In genomic region chr10:131899695-131900349, GRCh38 we compare ENCODE assay signal across 8 cellular contexts. TPM values are rescaled to one million over a fixed set of nuclear protein-coding genes. Genes with fewer than 3 reads are reported as not detected.
DNase-seq lines count a peak whose midpoint lies in the region; ATAC-seq and TF ChIP-seq lines count a peak whose summit lies in the region.

No MANE protein-coding gene starts in this region.

- no peak for TF ChIP-seq CTCF in AG04449 (IDR thresholded peaks at IDR 0.05; ENCODE audit: insufficient read depth, low read length, missing control alignments)

- POLR2A ChIA-PET in AG04449 (lab: Yijun Ruan, JAX): interaction anchor here (0.6 to 1.3 kb wide), 3 partner anchors 11 to 81 kb away, joined by 3 to 6 read pairs (median 4); partner anchors contain the start of gene BNIP3

- H3K9me3 ChIP-seq in iPS-18a (ENCODE audit: control insufficient read depth, low read depth, low read length): no peaks in the 10 kb centered on the region
- no peaks in the 10 kb centered on the region for H3K9me3 ChIP-seq in stomach smooth muscle (ENCODE audit: control insufficient read depth in 2 of 2, low read length in 2 of 2)

- H3K4me3 Mint-ChIP-seq in activated T-helper 1 cell treated with anti-CD3 and anti-CD28 coated beads, Interleukin-12 subunit alpha, Interleukin-12 subunit beta, Interleukin-2, Interleukin-4 antibody, amounts not matched to agents 30 ng/mL and 10 ng/mL and 1 ng/mL, durations not matched to agents 14 hours and 24 hours and 36 hours: peak overlapping the region; percentile 84

- CTCF ChIA-PET in AG04449 (lab: Yijun Ruan, JAX): interaction anchor here (1.1 to 2.5 kb wide), 4 partner anchors 11 to 123 kb away, joined by 3 to 16 read pairs (median 7); no protein-coding TSS in a partner anchor

- H3K36me3 Mint-ChIP-seq in activated T-helper 1 cell treated with anti-CD3 and anti-CD28 coated beads, Interleukin-12 subunit alpha, Interleukin-12 subunit beta, Interleukin-2, Interleukin-4 antibody, amounts not matched to agents 30 ng/mL and 10 ng/mL and 1 ng/mL, durations not matched to agents 14 hours and 24 hours and 36 hours (ENCODE audit: low read depth): peaks cover 5% of the 10 kb centered on the region

- H3K4me1 Mint-ChIP-seq in activated T-helper 1 cell treated with anti-CD3 and anti-CD28 coated beads, Interleukin-12 subunit alpha, Interleukin-12 subunit beta, Interleukin-2, Interleukin-4 antibody, amounts not matched to agents 30 ng/mL and 10 ng/mL and 1 ng/mL, durations not matched to agents 14 hours and 24 hours and 36 hours (ENCODE audit: low read depth): peaks cover 48% of the 10 kb centered on the region

- H3K27ac ChIP-seq in iPS-18a (ENCODE audit: low read length): peak overlapping the region; percentile 64
- no peak overlapping the region for H3K27ac ChIP-seq in stomach smooth muscle (ENCODE audit: low read length)

- H3K27me3 ChIP-seq in H7 (ENCODE audit: control insufficient read depth, insufficient read depth, low read length) (peaks cover 7% of the 10 kb centered on the region; the same call in 1 of the 2 replicates), iPS-18a (ENCODE audit: control insufficient read depth, insufficient read depth, low read length) (peaks cover 18% of the 10 kb centered on the region), stomach smooth muscle (ENCODE audit: control insufficient read depth in 1 of 2, insufficient read depth in 2 of 2, low read length in 2 of 2) (peaks cover 13 to 21% of the 10 kb centered on the region in 2 donors)

- H3K4me3 ChIP-seq in AG04449 (ENCODE audit: low read depth, low read length) (peak overlapping the region; percentile 79), H7 (ENCODE audit: insufficient read depth, low read depth, low read length) (peak overlapping the region; percentile 85), iPS-18a (ENCODE audit: low read length) (peak overlapping the region; percentile 80), stomach smooth muscle (ENCODE audit: low read length in 2 of 2) (peak overlapping the region; percentile 80 to 83)

- no peaks in the 10 kb centered on the region for H3K9me3 Mint-ChIP-seq in activated T-helper 1 cell treated with anti-CD3 and anti-CD28 coated beads, Interleukin-12 subunit alpha, Interleukin-12 subunit beta, Interleukin-2, Interleukin-4 antibody, amounts not matched to agents 30 ng/mL and 10 ng/mL and 1 ng/mL, durations not matched to agents 14 hours and 24 hours and 36 hours

- H3K36me3 ChIP-seq in H7 (replicated peaks; ENCODE audit: control insufficient read depth, insufficient read depth, low read length) (peaks cover 2% of the 10 kb centered on the region; the same call in 1 of the 2 replicates), iPS-18a (ENCODE audit: control insufficient read depth, low read depth, low read length) (no peaks in the 10 kb centered on the region), stomach smooth muscle (ENCODE audit: control insufficient read depth in 2 of 2, insufficient read depth in 2 of 2, low read length in 2 of 2) (no peaks in the 10 kb centered on the region)

- H3K4me1 ChIP-seq in iPS-18a (ENCODE audit: control insufficient read depth, low read depth, low read length) (peaks cover 10% of the 10 kb centered on the region), stomach smooth muscle (ENCODE audit: control insufficient read depth, insufficient read depth, low read length) (peaks cover 24% of the 10 kb centered on the region)

- DNase-seq in AG04449 (ENCODE audit: low read depth, low spot score) (no peak), H7 (peak; percentile 73), epidermal melanocyte (ENCODE audit: insufficient read length, low spot score) (no peak)
- DNase-seq in activated T-helper 1 cell treated with anti-CD3 and anti-CD28 coated beads, Interleukin-12 subunit alpha, Interleukin-12 subunit beta, Interleukin-2, Interleukin-4 antibody, amounts not matched to agents 30 ng/mL and 10 ng/mL and 1 ng/mL, durations not matched to agents 14 hours and 24 hours and 36 hours (ENCODE audit: low spot score): no peak
- DNase-seq in stimulated activated naive CD4-positive, alpha-beta T cell (lab: John Stamatoyannopoulos, UW): no peak

- H3K27me3 Mint-ChIP-seq in activated T-helper 1 cell treated with anti-CD3 and anti-CD28 coated beads, Interleukin-12 subunit alpha, Interleukin-12 subunit beta, Interleukin-2, Interleukin-4 antibody, amounts not matched to agents 30 ng/mL and 10 ng/mL and 1 ng/mL, durations not matched to agents 14 hours and 24 hours and 36 hours (ENCODE audit: insufficient read depth): peaks cover 18% of the 10 kb centered on the region

- intact Hi-C loops in activated T-helper 1 cell treated with anti-CD3 and anti-CD28 coated beads, Interleukin-12 subunit alpha, Interleukin-12 subunit beta, Interleukin-2, Interleukin-4 antibody, amounts not matched to agents 30 ng/mL and 10 ng/mL and 1 ng/mL, durations not matched to agents 14 hours and 24 hours and 36 hours (cut with micrococcal nuclease): loop anchor here (1.0 to 10.0 kb wide), 10 partner anchors 15 to 1495 kb away; partner anchors contain the start of genes ADAM8, INPP5A, LRRC27 and MTG1

- H3K9ac ChIP-seq in iPS-18a (ENCODE audit: low read length) (peak overlapping the region; percentile 74), stomach smooth muscle (ENCODE audit: low read length in 2 of 2) (peak overlapping the region; percentile 42 to 47)

- H3K27ac Mint-ChIP-seq in activated T-helper 1 cell treated with anti-CD3 and anti-CD28 coated beads, Interleukin-12 subunit alpha, Interleukin-12 subunit beta, Interleukin-2, Interleukin-4 antibody, amounts not matched to agents 30 ng/mL and 10 ng/mL and 1 ng/mL, durations not matched to agents 14 hours and 24 hours and 36 hours: peak overlapping the region; percentile 75

- ATAC-seq in GM19351 (IDR thresholded peaks at IDR 0.05; ENCODE audit: unreplicated experiment): no peak

RNA-seq across cellular contexts. Expression of gene PPP2R2D, which starts 1.0 kb away (rescaled TPM):
- total RNA-seq in H7 (2014; rRNA removed; shearing (Covaris generic)): 44.8 and 47.4 TPM in 2 replicates
- 37.6 and 38.4 TPM in 2 replicates for total RNA-seq in activated T-helper 1 cell treated with anti-CD3 and anti-CD28 coated beads, Interleukin-12 subunit alpha, Interleukin-12 subunit beta, Interleukin-2, Interleukin-4 antibody, amounts not matched to agents 30 ng/mL and 10 ng/mL and 1 ng/mL, durations not matched to agents 14 hours and 24 hours and 36 hours
